In the genomic region with DNA sequence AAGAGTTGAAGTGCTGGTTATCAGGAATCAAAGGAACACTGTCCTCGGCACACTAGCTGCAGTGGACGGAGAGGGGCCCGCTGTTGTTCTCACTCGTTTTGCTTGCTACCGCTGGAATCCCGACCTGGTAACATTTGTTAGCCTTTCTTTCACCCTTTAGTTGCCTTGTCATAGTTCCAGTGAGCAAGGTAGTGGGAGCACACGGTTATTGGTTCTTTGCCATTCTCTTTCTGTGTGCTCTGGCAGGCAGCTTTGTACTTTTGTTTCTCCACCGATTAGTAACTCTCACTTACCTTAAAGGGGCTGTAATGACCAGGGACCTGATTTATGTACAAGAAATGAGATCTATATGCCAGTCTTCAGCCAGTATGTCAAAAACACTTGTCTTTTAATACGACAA, we compare ENCODE assay signal across 19 cellular contexts. TPM values are rescaled to one million over a fixed set of nuclear protein-coding genes. Genes with fewer than 3 reads are reported as not detected.
DNase-seq lines count a peak whose midpoint lies in the region; ATAC-seq and TF ChIP-seq lines count a peak whose summit lies in the region.
"Had no signal": no experiment of that assay in that cellular context is flagged by ENCODE, and none has a peak within 500 bp of the region (broad histone marks: within the 10 kb centered on the region; RNA-seq: fewer than 3 reads in every experiment).

No MANE protein-coding gene starts in this region.

- H3F3A ChIP-seq in neural progenitor cell (ENCODE audit: low read depth): peaks cover 15% of the 10 kb centered on the region

- no peak overlapping the region for H3K27ac Mint-ChIP-seq in CD8-positive, alpha-beta T cell
- no peak overlapping the region for H3K27ac Mint-ChIP-seq in neural progenitor cell
- H3K27ac Mint-ChIP-seq: activated naive CD4-positive, alpha-beta T cell treated with anti-CD3 and anti-CD28 coated beads, Interleukin-2, amount 10 ng/mL, durations not matched to agents 7 days and 5 days; effector memory CD8-positive, alpha-beta T cell; T-cell had no signal

- H3K36me3 Mint-ChIP-seq in CD8-positive, alpha-beta T cell: no peaks in the 10 kb centered on the region
- H3K36me3 Mint-ChIP-seq in neural progenitor cell: no peaks in the 10 kb centered on the region
- H3K36me3 Mint-ChIP-seq: T-cell had no signal

- TF ChIP-seq CTCF in CD8-positive, alpha-beta T cell (IDR thresholded peaks at IDR 0.05): no peak
- TF ChIP-seq CTCF in esophagus squamous epithelium (IDR thresholded peaks at IDR 0.05) (no peak), neural progenitor cell (IDR thresholded peaks at IDR 0.05) (no peak)

- H3K9me3 Mint-ChIP-seq in CD8-positive, alpha-beta T cell: no peaks in the 10 kb centered on the region
- H3K9me3 Mint-ChIP-seq in neural progenitor cell: no peaks in the 10 kb centered on the region
- H3K9me3 Mint-ChIP-seq: effector memory CD8-positive, alpha-beta T cell; T-cell had no signal

- no peaks in the 10 kb centered on the region for H3K79me2 ChIP-seq in neural progenitor cell (ENCODE audit: low read depth)

- POLR2A ChIA-PET in CD8-positive, alpha-beta T cell (lab: Charles Lee): interaction anchor here (2.8 kb wide), 1 partner anchor 22 kb away, joined by 23 read pairs; the partner anchor contains the start of gene TCP11L1

- WGBS in esophagus squamous epithelium, 2 donors: 41 to 46% methylated on average over 9 of the region's 9 CpGs

- no peak overlapping the region for H3K4me2 ChIP-seq in neural progenitor cell

- no peaks in the 10 kb centered on the region for H3K27me3 ChIP-seq in CD8-positive, alpha-beta T cell (ENCODE audit: insufficient read depth, low read length)
- H3K27me3 ChIP-seq in esophagus squamous epithelium (peaks cover 0 to 11% (median 0%) of the 10 kb centered on the region in 4 donors), neural progenitor cell (peaks cover 49% of the 10 kb centered on the region)

- H3K4me1 ChIP-seq in CD8-positive, alpha-beta T cell (ENCODE audit: insufficient read depth, low read length): peaks cover 23% of the 10 kb centered on the region
- H3K4me1 ChIP-seq in esophagus squamous epithelium (peaks cover 0 to 40% (median 3%) of the 10 kb centered on the region in 3 donors), neural progenitor cell (peaks cover 6% of the 10 kb centered on the region)

- H3K36me3 ChIP-seq in CD8-positive, alpha-beta T cell (ENCODE audit: insufficient read depth, low read length): no peaks in the 10 kb centered on the region
- no peaks in the 10 kb centered on the region for H3K36me3 ChIP-seq in esophagus squamous epithelium
- no peaks in the 10 kb centered on the region for H3K36me3 ChIP-seq in neural progenitor cell

- no peak for ATAC-seq in CD8-positive, alpha-beta T cell
- ATAC-seq in HG03565 (IDR thresholded peaks at IDR 0.05; ENCODE audit: unreplicated experiment): no peak
- ATAC-seq in GM18907 (IDR thresholded peaks at IDR 0.05; ENCODE audit: unreplicated experiment): no peak
- ATAC-seq: effector memory CD8-positive, alpha-beta T cell; PC-3; sciatic nerve; stimulated activated naive CD8-positive, alpha-beta T cell treated with anti-CD3 and anti-CD28 coated beads, Interleukin-15, Interleukin-2, amounts not matched to agents 100 U/mL and 50 U/mL, for 24 hours; T-cell had no signal

- DNase-seq in CD8-positive, alpha-beta T cell: no peak
- DNase-seq in NCI-H82 (lab: John Stamatoyannopoulos, UW): peak; percentile 47
- no peak for DNase-seq in esophagus squamous epithelium (lab: John Stamatoyannopoulos, UW)
- no peak for DNase-seq in neural progenitor cell (ENCODE audit: low spot score)
- no peak for DNase-seq in effector CD4-positive, alpha-beta T cell
- no peak for DNase-seq in COLO668 (lab: John Stamatoyannopoulos, UW; ENCODE audit: unreplicated experiment)
- DNase-seq: activated CD4-positive, alpha-beta T cell treated with anti-CD3 and anti-CD28 coated beads for 1 hour; activated naive CD4-positive, alpha-beta T cell treated with anti-CD3 and anti-CD28 coated beads, Interleukin-2, amount 10 ng/mL, durations not matched to agents 7 days and 5 days; DMS153; effector memory CD8-positive, alpha-beta T cell; H7; islet precursor cell; NCI-H1436; PC-3; stimulated activated naive CD8-positive, alpha-beta T cell treated with anti-CD3 and anti-CD28 coated beads, Interleukin-15, Interleukin-2, amounts not matched to agents 100 U/mL and 50 U/mL, for 24 hours; T-cell had no signal

- H3K9me3 ChIP-seq in CD8-positive, alpha-beta T cell (ENCODE audit: low read length): no peaks in the 10 kb centered on the region
- H3K9me3 ChIP-seq in esophagus squamous epithelium (no peaks in the 10 kb centered on the region), neural progenitor cell (ENCODE audit: low read depth) (no peaks in the 10 kb centered on the region)

- no peak overlapping the region for H3K4me3 ChIP-seq in CD8-positive, alpha-beta T cell (ENCODE audit: low read depth, low read length)
- peak overlapping the region in 3 of 4 donors; percentile 67 to 89 (median 75) for H3K4me3 ChIP-seq in esophagus squamous epithelium
- H3K4me3 ChIP-seq in neural progenitor cell: no peak overlapping the region

- H3K4me3 Mint-ChIP-seq in CD8-positive, alpha-beta T cell: peak overlapping the region; percentile 3
- peak overlapping the region; percentile 49 for H3K4me3 Mint-ChIP-seq in neural progenitor cell
- H3K4me3 Mint-ChIP-seq: activated naive CD4-positive, alpha-beta T cell treated with anti-CD3 and anti-CD28 coated beads, Interleukin-2, amount 10 ng/mL, durations not matched to agents 7 days and 5 days had no signal

- H2AFZ ChIP-seq in neural progenitor cell (replicated peaks): no peak overlapping the region

- intact Hi-C loops in CD8-positive, alpha-beta T cell (cut with DNase I, micrococcal nuclease): loop anchor here (2.0 to 5.0 kb wide), 5 partner anchors 17 to 240 kb away; partner anchors contain the start of gene HIPK3 (in 1 of the 2)
- intact Hi-C loops in esophagus squamous epithelium (cut with DNase I): no loop called here

- no peak for TF ChIP-seq POLR2A in esophagus squamous epithelium (IDR thresholded peaks at IDR 0.05)

- peaks cover 12% of the 10 kb centered on the region for H3K27me3 Mint-ChIP-seq in CD8-positive, alpha-beta T cell (ENCODE audit: low read depth)
- H3K27me3 Mint-ChIP-seq in neural progenitor cell (ENCODE audit: insufficient read depth, low read depth): peaks cover 6% of the 10 kb centered on the region

- no peaks in the 10 kb centered on the region for H4K20me1 ChIP-seq in neural progenitor cell (ENCODE audit: low read depth)

- peaks cover 52% of the 10 kb centered on the region for H3K4me1 Mint-ChIP-seq in CD8-positive, alpha-beta T cell (ENCODE audit: low read depth)
- H3K4me1 Mint-ChIP-seq in neural progenitor cell: peaks cover 15% of the 10 kb centered on the region

- H3K27ac ChIP-seq in CD8-positive, alpha-beta T cell (ENCODE audit: low read depth, low read length): no peak overlapping the region
- peak overlapping the region in 1 of 4 donors; percentile 79 for H3K27ac ChIP-seq in esophagus squamous epithelium
- H3K27ac ChIP-seq in neural progenitor cell: no peak overlapping the region

- H3K9ac ChIP-seq in neural progenitor cell: no peak overlapping the region

- CTCF ChIA-PET in CD8-positive, alpha-beta T cell (lab: Charles Lee): interaction anchor here (1.0 to 1.4 kb wide), 2 partner anchors 13 to 43 kb away, joined by 3 to 4 read pairs; no protein-coding TSS in a partner anchor

RNA-seq across cellular contexts. Expression of gene DEPDC7, which starts 1.8 kb away (rescaled TPM):
- 1 to 10 TPM; 2.9 to 3.2 TPM for total RNA-seq in CD8-positive, alpha-beta T cell
- 1 to 10 TPM; 2.3 to 9.7 (median 6.8) TPM for total RNA-seq in esophagus squamous epithelium
- total RNA-seq in neural progenitor cell (ENCODE audit: low replicate concordance): 0.39 and 0.74 TPM in 2 replicates
- total RNA-seq: PC-3 had no signal

RNA-seq across cellular contexts. Expression of gene TCP11L1, which starts 21.9 kb away (rescaled TPM):
- total RNA-seq in CD8-positive, alpha-beta T cell: 10 to 100 TPM; 10.9 to 12.3 TPM
- total RNA-seq in esophagus squamous epithelium: 10 to 100 TPM; 15.0 to 31.8 (median 17.7) TPM
- total RNA-seq in neural progenitor cell (ENCODE audit: low replicate concordance): 20.0 and 24.3 TPM in 2 replicates

Comparison
In these comparisons a context has a peak if more than half of its experiments do, and no peak if none do; other contexts are left out.
1. H3K4me3 ChIP-seq: peak in esophagus squamous epithelium (3 of 4); none in CD8-positive, alpha-beta T cell (single experiment) and neural progenitor cell (single experiment).